In genomic region chr1:236497908-236498307, GRCh38 we compare ENCODE assay signal across 39 cellular contexts.
"Had no signal": no experiment of that assay in that cellular context is flagged by ENCODE, and none has a peak within 500 bp of the region (broad histone marks: within the 10 kb centered on the region; RNA-seq: fewer than 3 reads in every experiment).

No MANE protein-coding gene starts in this region.

- H3K36me3 ChIP-seq: ascending aorta, cardiac muscle cell, colonic mucosa, WERI-Rb-1 had no signal

- H3K27ac Mint-ChIP-seq: activated B cell treated with CpG ODN at 0.5 μM for 24 hours; activated CD4-positive, alpha-beta memory T cell treated with anti-CD3 and anti-CD28 coated beads for 36 hours; activated CD4-positive, alpha-beta T cell treated with anti-CD3 and anti-CD28 coated beads, Interleukin-2, amount 10 ng/mL, durations not matched to agents 24 days and 14 days; activated CD8-positive, alpha-beta T cell treated with anti-CD3 and anti-CD28 coated beads for 36 hours; activated naive CD4-positive, alpha-beta T cell treated with anti-CD3 and anti-CD28 coated beads, Interleukin-2, amount 10 ng/mL, durations not matched to agents 7 days and 5 days; activated naive CD4-positive, alpha-beta T cell treated with anti-CD3 and anti-CD28 coated beads, Interleukin-2, amount 50 U/mL, for 24 hours; activated naive CD8-positive, alpha-beta T cell; activated naive CD8-positive, alpha-beta T cell treated with anti-CD3 and anti-CD28 coated beads, Interleukin-2, amount 10 ng/mL, durations not matched to agents 7 days and 5 days; activated naive CD8-positive, alpha-beta T cell treated with anti-CD3 and anti-CD28 coated beads, Interleukin-2, amount 50 U/mL, for 24 hours; activated T-cell treated with anti-CD3 and anti-CD28 coated beads, Interleukin-2, amount 50 U/mL, for 72 hours; activated T-helper 1 cell treated with anti-CD3 and anti-CD28 coated beads, Interleukin-12 subunit alpha, Interleukin-12 subunit beta, Interleukin-2, Interleukin-4 antibody, amounts not matched to agents 30 ng/mL and 10 ng/mL and 1 ng/mL, durations not matched to agents 14 hours and 24 hours and 36 hours; activated T-helper 17 cell treated with anti-CD3 and anti-CD28 coated beads, Interleukin-2, amount 50 U/mL, for 72 hours; brain; T-helper 1 cell treated with Interleukin-12 subunit alpha and Interleukin-12 subunit beta and Interleukin-4 antibody, amounts not matched to agents 30 μg/mL and 1 μg/mL, for 36 hours; T-helper 2 cell treated with Interferon-gamma antibody and Interleukin-4, amounts not matched to agents 5 μg/mL and 100 μg/mL, for 36 hours had no signal

- H3K4me1 ChIP-seq: colonic mucosa had no signal

- H3K27me3 ChIP-seq: ascending aorta, colonic mucosa had no signal

- H3K9me3 ChIP-seq: ascending aorta, colonic mucosa had no signal

- H3K27me3 Mint-ChIP-seq: activated T-helper 17 cell treated with anti-CD3 and anti-CD28 coated beads, Interleukin-2, amount 50 U/mL, for 72 hours; brain had no signal

- H3K4me3 ChIP-seq: ascending aorta, cardiac muscle cell, colonic mucosa had no signal

- H3K9me3 Mint-ChIP-seq: activated B cell treated with CpG ODN at 0.5 μM for 24 hours; activated CD4-positive, alpha-beta memory T cell treated with anti-CD3 and anti-CD28 coated beads for 36 hours; activated CD4-positive, alpha-beta T cell treated with anti-CD3 and anti-CD28 coated beads, Interleukin-2, amount 10 ng/mL, durations not matched to agents 24 days and 14 days; activated CD8-positive, alpha-beta T cell treated with anti-CD3 and anti-CD28 coated beads for 36 hours; activated naive CD4-positive, alpha-beta T cell treated with anti-CD3 and anti-CD28 coated beads, Interleukin-2, amount 10 ng/mL, durations not matched to agents 7 days and 5 days; activated naive CD4-positive, alpha-beta T cell treated with anti-CD3 and anti-CD28 coated beads, Interleukin-2, amount 50 U/mL, for 24 hours; activated naive CD8-positive, alpha-beta T cell treated with anti-CD3 and anti-CD28 coated beads, Interleukin-2, amount 10 ng/mL, durations not matched to agents 7 days and 5 days; activated naive CD8-positive, alpha-beta T cell treated with anti-CD3 and anti-CD28 coated beads, Interleukin-2, amount 50 U/mL, for 24 hours; activated T-cell treated with anti-CD3 and anti-CD28 coated beads, Interleukin-2, amount 50 U/mL, for 4 hours; activated T-cell treated with anti-CD3 and anti-CD28 coated beads, Interleukin-2, amount 50 U/mL, for 72 hours; activated T-helper 1 cell treated with anti-CD3 and anti-CD28 coated beads, Interleukin-12 subunit alpha, Interleukin-12 subunit beta, Interleukin-2, Interleukin-4 antibody, amounts not matched to agents 30 ng/mL and 10 ng/mL and 1 ng/mL, durations not matched to agents 14 hours and 24 hours and 36 hours; activated T-helper 17 cell treated with anti-CD3 and anti-CD28 coated beads, Interleukin-2, amount 50 U/mL, for 72 hours; brain; central memory CD8-positive, alpha-beta T cell; T-helper 1 cell treated with Interleukin-12 subunit alpha and Interleukin-12 subunit beta and Interleukin-4 antibody, amounts not matched to agents 30 μg/mL and 1 μg/mL, for 36 hours; T-helper 2 cell treated with Interferon-gamma antibody and Interleukin-4, amounts not matched to agents 5 μg/mL and 100 μg/mL, for 36 hours had no signal

- FAIRE-seq: bronchial epithelial cell, TTC549 had no signal

- H3K36me3 Mint-ChIP-seq: activated CD4-positive, alpha-beta memory T cell treated with anti-CD3 and anti-CD28 coated beads for 36 hours; activated naive CD4-positive, alpha-beta T cell treated with anti-CD3 and anti-CD28 coated beads, Interleukin-2, amount 10 ng/mL, durations not matched to agents 7 days and 5 days; activated naive CD4-positive, alpha-beta T cell treated with anti-CD3 and anti-CD28 coated beads, Interleukin-2, amount 50 U/mL, for 24 hours; activated naive CD8-positive, alpha-beta T cell; activated naive CD8-positive, alpha-beta T cell treated with anti-CD3 and anti-CD28 coated beads, Interleukin-2, amount 10 ng/mL, durations not matched to agents 7 days and 5 days; brain had no signal

- DNase-seq: activated B cell treated with CpG ODN at 0.5 μM for 24 hours; activated CD4-positive, alpha-beta memory T cell treated with anti-CD3 and anti-CD28 coated beads for 36 hours; activated CD4-positive, alpha-beta T cell treated with anti-CD3 and anti-CD28 coated beads for 4 hours; activated CD4-positive, alpha-beta T cell treated with anti-CD3 and anti-CD28 coated beads, Interleukin-2, amount 10 ng/mL, durations not matched to agents 24 days and 14 days; activated CD4-positive, alpha-beta T cell treated with anti-CD3 and anti-CD28 coated beads, Interleukin-2, amount 50 U/mL, for 1 hour; activated CD4-positive, alpha-beta T cell treated with anti-CD3 and anti-CD28 coated beads, Interleukin-2, amount 50 U/mL, for 4 hours; activated CD4-positive, CD25-positive, alpha-beta regulatory T cell treated with anti-CD3 and anti-CD28 coated beads, Interleukin-2, amount 50 U/mL, for 72 hours; activated CD8-positive, alpha-beta memory T cell treated with anti-CD3 and anti-CD28 coated beads, Interleukin-2, amount 50 U/mL, for 4 hours; activated CD8-positive, alpha-beta T cell treated with anti-CD3 and anti-CD28 coated beads for 36 hours; activated effector memory CD4-positive, alpha-beta T cell treated with anti-CD3 and anti-CD28 coated beads, Interleukin-2, amount 50 U/mL, for 16 hours; activated gamma-delta T cell treated with Interleukin-2 at 50 U/mL for 16 hours; activated naive CD4-positive, alpha-beta T cell treated with anti-CD3 and anti-CD28 coated beads, Interleukin-2, amount 10 ng/mL, durations not matched to agents 7 days and 5 days; activated naive CD4-positive, alpha-beta T cell treated with Interleukin-2 at 50 U/mL for 16 hours; activated naive CD8-positive, alpha-beta T cell treated with anti-CD3 and anti-CD28 coated beads, Interleukin-2, amount 10 ng/mL, durations not matched to agents 7 days and 5 days; activated naive CD8-positive, alpha-beta T cell treated with anti-CD3 and anti-CD28 coated beads, Interleukin-2, amount 50 U/mL, for 24 hours; activated T-cell treated with anti-CD3 and anti-CD28 coated beads for 4 hours; activated T-cell treated with anti-CD3 and anti-CD28 coated beads, Interleukin-2, amount 50 U/mL, for 1 hour; activated T-cell treated with anti-CD3 and anti-CD28 coated beads, Interleukin-2, amount 50 U/mL, for 4 hours; activated T-cell treated with anti-CD3 and anti-CD28 coated beads, Interleukin-2, amount 50 U/mL, for 72 hours; amygdala; anterior cingulate cortex; caudate nucleus; cerebellar nuclear complex; colonic mucosa; T-helper 2 cell; T-helper 9 cell; WERI-Rb-1 had no signal

- H3K27ac ChIP-seq: ascending aorta, cardiac muscle cell, colonic mucosa, WERI-Rb-1 had no signal

- ATAC-seq: activated CD8-positive, alpha-beta T cell treated with anti-CD3 and anti-CD28 coated beads for 36 hours; activated naive CD8-positive, alpha-beta T cell treated with anti-CD3 and anti-CD28 coated beads, Interleukin-2, amount 50 U/mL, for 24 hours; activated T-cell treated with anti-CD3 and anti-CD28 coated beads, Interleukin-2, amount 50 U/mL, for 4 hours; activated T-cell treated with anti-CD3 and anti-CD28 coated beads, Interleukin-2, amount 50 U/mL, for 72 hours; activated T-helper 17 cell treated with anti-CD3 and anti-CD28 coated beads, Interleukin-2, amount 50 U/mL, for 72 hours had no signal

- H3K4me3 Mint-ChIP-seq: activated B cell treated with CpG ODN at 0.5 μM for 24 hours; activated CD4-positive, alpha-beta memory T cell treated with anti-CD3 and anti-CD28 coated beads for 36 hours; activated CD4-positive, alpha-beta T cell treated with anti-CD3 and anti-CD28 coated beads, Interleukin-2, amount 10 ng/mL, durations not matched to agents 24 days and 14 days; activated CD8-positive, alpha-beta T cell treated with anti-CD3 and anti-CD28 coated beads for 36 hours; activated naive CD4-positive, alpha-beta T cell treated with anti-CD3 and anti-CD28 coated beads, Interleukin-2, amount 10 ng/mL, durations not matched to agents 7 days and 5 days; activated naive CD4-positive, alpha-beta T cell treated with anti-CD3 and anti-CD28 coated beads, Interleukin-2, amount 50 U/mL, for 24 hours; activated naive CD8-positive, alpha-beta T cell; activated naive CD8-positive, alpha-beta T cell treated with anti-CD3 and anti-CD28 coated beads, Interleukin-2, amount 10 ng/mL, durations not matched to agents 7 days and 5 days; activated naive CD8-positive, alpha-beta T cell treated with anti-CD3 and anti-CD28 coated beads, Interleukin-2, amount 50 U/mL, for 24 hours; activated T-cell treated with anti-CD3 and anti-CD28 coated beads, Interleukin-2, amount 50 U/mL, for 4 hours; activated T-cell treated with anti-CD3 and anti-CD28 coated beads, Interleukin-2, amount 50 U/mL, for 72 hours; activated T-helper 1 cell treated with anti-CD3 and anti-CD28 coated beads, Interleukin-12 subunit alpha, Interleukin-12 subunit beta, Interleukin-2, Interleukin-4 antibody, amounts not matched to agents 30 ng/mL and 10 ng/mL and 1 ng/mL, durations not matched to agents 14 hours and 24 hours and 36 hours; activated T-helper 17 cell treated with anti-CD3 and anti-CD28 coated beads, Interleukin-2, amount 50 U/mL, for 72 hours; brain; central memory CD8-positive, alpha-beta T cell; T-helper 1 cell treated with Interleukin-12 subunit alpha and Interleukin-12 subunit beta and Interleukin-4 antibody, amounts not matched to agents 30 μg/mL and 1 μg/mL, for 36 hours; T-helper 2 cell treated with Interferon-gamma antibody and Interleukin-4, amounts not matched to agents 5 μg/mL and 100 μg/mL, for 36 hours had no signal
